8 cellular contexts compared by ENCODE assay signal in genomic region chr17:40095944-40096791, GRCh38. TPM values are rescaled to one million over a fixed set of nuclear protein-coding genes. Genes with fewer than 3 reads are reported as not detected.
A peak's percentile ranks its signal among the peaks of the same experiment; 100 is the strongest.
DNase-seq lines count a peak whose midpoint lies in the region; ATAC-seq lines count a peak whose summit lies in the region.

No MANE protein-coding gene starts in this region.

- no peaks in the 10 kb centered on the region for H3K27me3 Mint-ChIP-seq in activated CD4-positive, alpha-beta memory T cell treated with anti-CD3 and anti-CD28 coated beads for 36 hours

- POLR2A ChIA-PET in activated CD4-positive, alpha-beta memory T cell treated with anti-CD3 and anti-CD28 coated beads for 36 hours (lab: Charles Lee) = interaction anchor here (0.6 to 1.0 kb wide), 2 partner anchors 44 to 299 kb away, joined by 3 read pairs; no protein-coding TSS in a partner anchor

- CTCF ChIA-PET in activated CD4-positive, alpha-beta memory T cell treated with anti-CD3 and anti-CD28 coated beads for 36 hours (lab: Charles Lee) = interaction anchor here (1.2 to 9.3 kb wide), 4 partner anchors 10 to 94 kb away, joined by 3 to 159 read pairs (median 32); no protein-coding TSS in a partner anchor

- peak overlapping the region; percentile 88 for H3K4me3 Mint-ChIP-seq in activated CD4-positive, alpha-beta memory T cell treated with anti-CD3 and anti-CD28 coated beads for 36 hours

- in situ Hi-C loops in G401 (cut with HindIII; ENCODE audit: low sequenced_read_pairs) = no loop called here

- peaks cover 70% of the 10 kb centered on the region for H3K4me1 Mint-ChIP-seq in activated CD4-positive, alpha-beta memory T cell treated with anti-CD3 and anti-CD28 coated beads for 36 hours (ENCODE audit: low read depth)

- intact Hi-C loops in activated CD4-positive, alpha-beta memory T cell treated with anti-CD3 and anti-CD28 coated beads for 36 hours (cut with micrococcal nuclease) = loop anchor here (1.0 to 5.0 kb wide), 8 partner anchors 12 to 324 kb away; partner anchors contain the start of genes CASC3, MED24 and PSMD3

- peak; percentile 91 for DNase-seq in activated CD4-positive, alpha-beta memory T cell treated with anti-CD3 and anti-CD28 coated beads for 36 hours
- peak; percentile 38 for DNase-seq in fibroblast of gingiva (ENCODE audit: low read depth)
- DNase-seq in stimulated activated CD4-positive, alpha-beta T cell treated with anti-CD3 and anti-CD28 coated beads, Interleukin-4, amount 100 ng/mL, for 1 hour = peak; percentile 64
- DNase-seq in AG20443 (ENCODE audit: low spot score) = no peak
- DNase-seq in NCI-H146 treated with DMSO at 0.1 percent for 48 hours (lab: John Stamatoyannopoulos, UW; ENCODE audit: unreplicated experiment) = no peak
- no peak for DNase-seq in G401 (ENCODE audit: low spot score)

- no peaks in the 10 kb centered on the region for H3K9me3 Mint-ChIP-seq in activated CD4-positive, alpha-beta memory T cell treated with anti-CD3 and anti-CD28 coated beads for 36 hours

- peak overlapping the region; percentile 91 for H3K27ac Mint-ChIP-seq in activated CD4-positive, alpha-beta memory T cell treated with anti-CD3 and anti-CD28 coated beads for 36 hours

- peak; percentile 48 for ATAC-seq in GM19035 (IDR thresholded peaks at IDR 0.05; ENCODE audit: unreplicated experiment)
- ATAC-seq in HG03108 (IDR thresholded peaks at IDR 0.05; ENCODE audit: unreplicated experiment) = peak; percentile 43

- peaks cover 30% of the 10 kb centered on the region for H3K36me3 Mint-ChIP-seq in activated CD4-positive, alpha-beta memory T cell treated with anti-CD3 and anti-CD28 coated beads for 36 hours

RNA-seq across cellular contexts. Expression of gene NR1D1, which starts 4.2 kb away (rescaled TPM):
- 1 to 10 TPM; 6.7 to 7.3 TPM for total RNA-seq in activated CD4-positive, alpha-beta memory T cell treated with anti-CD3 and anti-CD28 coated beads for 36 hours
- total RNA-seq in G401 (2014; rRNA removed; shearing (Covaris generic)) = 0.06 and 2.0 TPM in 2 replicates

RNA-seq across cellular contexts. Expression of gene MSL1, which starts 25.6 kb away (rescaled TPM):
- 10 to 100 TPM; 77.9 to 80.6 TPM for total RNA-seq in activated CD4-positive, alpha-beta memory T cell treated with anti-CD3 and anti-CD28 coated beads for 36 hours
- 67.9 and 80.5 TPM in 2 replicates for total RNA-seq in G401 (2014; rRNA removed; shearing (Covaris generic))

RNA-seq across cellular contexts. Expression of gene THRA, which starts 33.4 kb away (rescaled TPM):
- 10 to 100 TPM; 12.5 to 13.4 TPM for total RNA-seq in activated CD4-positive, alpha-beta memory T cell treated with anti-CD3 and anti-CD28 coated beads for 36 hours
- 11.8 and 18.4 TPM in 2 replicates for total RNA-seq in G401 (2014; rRNA removed; shearing (Covaris generic))

RNA-seq across cellular contexts. Expression of gene MED24, which starts 42.0 kb away (rescaled TPM):
- total RNA-seq in activated CD4-positive, alpha-beta memory T cell treated with anti-CD3 and anti-CD28 coated beads for 36 hours = 10 to 100 TPM; 89.2 to 99.9 TPM
- 70.0 and 90.8 TPM in 2 replicates for total RNA-seq in G401 (2014; rRNA removed; shearing (Covaris generic))

RNA-seq across cellular contexts. Expression of gene CASC3, which starts 44.2 kb away (rescaled TPM):
- total RNA-seq in activated CD4-positive, alpha-beta memory T cell treated with anti-CD3 and anti-CD28 coated beads for 36 hours = 100 to 1,000 TPM in 1 of 2 experiments, 10 to 100 TPM in 1; 96.1 to 102 TPM
- 31.1 and 61.1 TPM in 2 replicates for total RNA-seq in G401 (2014; rRNA removed; shearing (Covaris generic))

Comparison
In these comparisons a context has a peak if more than half of its experiments do, and no peak if none do; other contexts are left out.
1. DNase-seq: peak in activated CD4-positive, alpha-beta memory T cell treated with anti-CD3 and anti-CD28 coated beads for 36 hours (single experiment), fibroblast of gingiva (single experiment) and stimulated activated CD4-positive, alpha-beta T cell treated with anti-CD3 and anti-CD28 coated beads, Interleukin-4, amount 100 ng/mL, for 1 hour (single experiment); none in AG20443 (single experiment), NCI-H146 treated with DMSO at 0.1 percent for 48 hours (single experiment) and G401 (single experiment).